ENCODE assay signal across 8 cellular contexts in the genomic region with DNA sequence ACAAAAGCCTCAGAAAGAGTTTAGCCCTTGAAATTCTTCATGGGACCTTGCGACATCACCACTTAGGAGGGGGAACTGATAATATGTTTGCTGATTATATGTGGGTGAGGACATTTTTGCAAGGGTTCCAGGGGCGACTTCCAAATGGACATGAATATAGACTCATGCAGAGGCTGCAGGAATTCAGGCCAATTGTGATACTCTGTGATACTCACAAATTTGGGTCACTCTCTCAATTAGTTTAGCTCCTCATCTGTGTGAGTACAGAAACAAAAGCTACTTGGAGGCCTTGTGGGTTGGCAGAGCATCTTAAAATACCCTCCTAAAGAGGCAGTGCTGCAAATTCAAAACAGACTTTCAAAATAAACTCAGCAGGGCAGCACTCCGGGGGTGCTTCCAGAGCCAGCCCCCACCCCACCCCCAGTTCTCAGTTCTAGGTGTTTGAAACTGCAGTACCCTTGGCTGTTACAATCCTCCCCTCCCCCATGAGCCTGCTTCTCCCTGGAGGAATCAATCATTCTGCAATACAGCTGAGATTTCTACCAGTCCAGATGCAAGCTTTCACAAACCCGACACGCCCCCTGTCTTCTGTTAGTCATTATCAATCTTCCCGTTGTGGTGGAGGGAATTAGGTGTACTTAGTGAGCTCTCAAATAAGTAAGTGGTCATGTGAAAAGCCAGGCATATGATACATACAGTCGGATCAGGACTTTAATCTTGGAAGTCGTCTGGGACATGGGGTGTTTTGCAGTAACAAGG.
DNase-seq lines count a peak whose midpoint lies in the region; ATAC-seq and TF ChIP-seq lines count a peak whose summit lies in the region.

No MANE protein-coding gene starts in this region.

- no peaks in the 10 kb centered on the region for H3K36me3 Mint-ChIP-seq in activated naive CD4-positive, alpha-beta T cell treated with anti-CD3 and anti-CD28 coated beads, Interleukin-2, amount 10 ng/mL, durations not matched to agents 7 days and 5 days

- ATAC-seq in GM18517 (IDR thresholded peaks at IDR 0.05; ENCODE audit: unreplicated experiment) (peak; percentile 52), mucosa of descending colon (peak; percentile 52)

- no peaks in the 10 kb centered on the region for H3K27me3 ChIP-seq in HAP-1 (ENCODE audit: low read depth)

- no peak overlapping the region for H3K27ac Mint-ChIP-seq in activated naive CD4-positive, alpha-beta T cell treated with anti-CD3 and anti-CD28 coated beads, Interleukin-2, amount 10 ng/mL, durations not matched to agents 7 days and 5 days

- DNase-seq in HAP-1 (ENCODE audit: low spot score in 2 of 2) (peak; percentile 61 to 66), NCI-H2227 (lab: John Stamatoyannopoulos, UW; ENCODE audit: unreplicated experiment) (peak; percentile 91), brain pericyte (ENCODE audit: low read depth, low spot score) (peak; percentile 95), mucosa of descending colon (peak in 1 of 3 donors; percentile 39), NCI-H1930 (lab: John Stamatoyannopoulos, UW) (no peak), Kasumi-1 (lab: John Stamatoyannopoulos, UW) (no peak)
- DNase-seq in activated naive CD4-positive, alpha-beta T cell treated with anti-CD3 and anti-CD28 coated beads, Interleukin-2, amount 10 ng/mL, durations not matched to agents 7 days and 5 days: no peak

- no peak for TF ChIP-seq CTCF in mucosa of descending colon (IDR thresholded peaks at IDR 0.05)

- CTCF ChIA-PET in activated naive CD4-positive, alpha-beta T cell treated with anti-CD3 and anti-CD28 coated beads, Interleukin-2, amount 10 ng/mL, durations not matched to agents 7 days and 5 days (lab: Charles Lee): interaction anchor here (1.2 to 1.9 kb wide), 2 partner anchors 9 to 233 kb away, joined by 4 to 6 read pairs; no protein-coding TSS in a partner anchor

- no peaks in the 10 kb centered on the region for H3K9me3 Mint-ChIP-seq in activated naive CD4-positive, alpha-beta T cell treated with anti-CD3 and anti-CD28 coated beads, Interleukin-2, amount 10 ng/mL, durations not matched to agents 7 days and 5 days

- H3K4me3 Mint-ChIP-seq in activated naive CD4-positive, alpha-beta T cell treated with anti-CD3 and anti-CD28 coated beads, Interleukin-2, amount 10 ng/mL, durations not matched to agents 7 days and 5 days: no peak overlapping the region

- intact Hi-C loops in mucosa of descending colon (cut with DNase I, micrococcal nuclease): loop anchor here in 1 of 2 donors (5.0 kb wide), 1 partner anchor 97 kb away; a partner anchor contains a TSS

- H3K36me3 ChIP-seq in HAP-1 (replicated peaks) (no peaks in the 10 kb centered on the region), mucosa of descending colon (ENCODE audit: low read depth) (no peaks in the 10 kb centered on the region)

- H3K4me1 ChIP-seq in HAP-1 (peaks cover 8% of the 10 kb centered on the region), mucosa of descending colon (ENCODE audit: low read depth) (peaks cover 3% of the 10 kb centered on the region)

- H3K4me3 ChIP-seq in HAP-1: no peak overlapping the region
- no peak overlapping the region for H3K4me3 ChIP-seq in mucosa of descending colon

- H3K9me3 ChIP-seq in HAP-1 (no peaks in the 10 kb centered on the region), mucosa of descending colon (no peaks in the 10 kb centered on the region)

- H3K27me3 Mint-ChIP-seq in activated naive CD4-positive, alpha-beta T cell treated with anti-CD3 and anti-CD28 coated beads, Interleukin-2, amount 10 ng/mL, durations not matched to agents 7 days and 5 days: peaks cover 15% of the 10 kb centered on the region

- peaks cover 2% of the 10 kb centered on the region for H3K4me1 Mint-ChIP-seq in activated naive CD4-positive, alpha-beta T cell treated with anti-CD3 and anti-CD28 coated beads, Interleukin-2, amount 10 ng/mL, durations not matched to agents 7 days and 5 days

- in situ Hi-C loops in HAP-1 (cut with MboI; ENCODE audit: low sequenced_read_pairs): loop anchor here (10.0 kb wide), 1 partner anchor 230 kb away; no protein-coding TSS in a partner anchor

Comparison
In these comparisons a context has a peak if more than half of its experiments do, and no peak if none do; other contexts are left out.
1. DNase-seq: peak in HAP-1 (2 of 2), NCI-H2227 (single experiment) and brain pericyte (single experiment); none in NCI-H1930 (0 of 2), Kasumi-1 (0 of 2) and activated naive CD4-positive, alpha-beta T cell treated with anti-CD3 and anti-CD28 coated beads, Interleukin-2, amount 10 ng/mL, durations not matched to agents 7 days and 5 days (single experiment).